11 cellular contexts compared by ENCODE assay signal in the genomic region with DNA sequence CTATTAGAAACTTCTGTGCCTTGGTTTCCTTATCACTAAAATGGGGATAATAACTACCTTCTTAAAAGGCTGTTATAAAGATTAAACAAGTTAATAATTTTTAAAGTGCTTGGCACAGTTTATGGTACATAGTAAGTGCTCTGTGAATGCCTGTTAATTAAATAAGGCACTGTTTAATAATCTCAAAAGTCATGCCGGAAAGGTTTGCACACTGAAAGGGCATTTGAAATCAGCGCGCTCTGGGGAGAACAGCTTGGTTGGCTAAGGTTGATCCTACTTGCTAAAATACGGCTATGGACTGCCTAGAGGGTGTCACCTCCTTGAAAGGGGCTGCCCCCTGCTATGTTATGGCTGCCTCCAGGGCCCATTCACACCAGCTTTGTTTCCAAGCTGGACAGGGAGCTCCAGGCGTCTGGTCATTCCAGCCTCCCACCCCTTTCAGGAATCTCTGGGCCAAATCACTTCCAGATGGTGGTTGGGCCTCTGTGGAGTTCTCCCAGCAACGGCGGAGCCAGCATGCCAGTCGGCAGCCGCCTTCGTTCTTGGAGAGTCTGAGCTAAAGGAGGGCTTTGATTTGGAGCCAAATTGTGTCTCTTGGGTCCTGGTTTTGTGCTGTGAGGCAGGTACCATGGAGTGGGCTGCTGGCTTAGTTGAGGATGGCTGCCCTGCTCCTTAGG. TPM values are rescaled to one million over a fixed set of nuclear protein-coding genes. Genes with fewer than 3 reads are reported as not detected.
DNase-seq lines count a peak whose midpoint lies in the region; ATAC-seq and TF ChIP-seq lines count a peak whose summit lies in the region.
"Had no signal": no experiment of that assay in that cellular context is flagged by ENCODE, and none has a peak within 500 bp of the region (broad histone marks: within the 10 kb centered on the region; RNA-seq: fewer than 3 reads in every experiment).

No MANE protein-coding gene starts in this region.

- H2BK120ac ChIP-seq in mesenchymal stem cell (ENCODE audit: low read depth, low read length) (peak overlapping the region; percentile 9), neuronal stem cell (ENCODE audit: low read depth, low read length) (no peak overlapping the region)

- H3K14ac ChIP-seq in mesenchymal stem cell (ENCODE audit: low read length in 2 of 2): peak overlapping the region in 1 of 2 experiments; percentile 70
- no peak overlapping the region for H3K14ac ChIP-seq in neuronal stem cell (ENCODE audit: low read length)

- peaks cover 0 to 7% of the 10 kb centered on the region in 2 experiments for H3K36me3 ChIP-seq in mesenchymal stem cell (ENCODE audit: control insufficient read depth in 1 of 2, insufficient read depth in 2 of 2, low read depth in 1 of 2, low read length in 2 of 2)
- H3K36me3 ChIP-seq in upper lobe of left lung: no peaks in the 10 kb centered on the region
- no peaks in the 10 kb centered on the region for H3K36me3 ChIP-seq in neuronal stem cell (replicated peaks in 1 of 2; ENCODE audit: control insufficient read depth in 2 of 2, insufficient read depth in 2 of 2, low read length in 2 of 2)

- H3K4me3 ChIP-seq in mesenchymal stem cell (ENCODE audit: insufficient read depth in 1 of 2, low read depth in 1 of 2, low read length in 2 of 2) (peak overlapping the region in 1 of 2 experiments; percentile 25), upper lobe of left lung (no peak overlapping the region), neuronal stem cell (ENCODE audit: low read length in 2 of 2) (no peak overlapping the region)
- H3K4me3 ChIP-seq: skin epidermis had no signal

- H3K23ac ChIP-seq in mesenchymal stem cell (ENCODE audit: low read length in 2 of 2) (no peak overlapping the region), neuronal stem cell (ENCODE audit: low read depth, low read length, poor library complexity) (no peak overlapping the region)

- H3K27ac ChIP-seq in mesenchymal stem cell (ENCODE audit: low read length, poor library complexity, severe bottlenecking) (peak overlapping the region; percentile 44), upper lobe of left lung (peak overlapping the region in 3 of 4 donors; percentile 13 to 35 (median 19)), neuronal stem cell (replicated peaks; ENCODE audit: low read length) (no peak overlapping the region)

- H3K4ac ChIP-seq in mesenchymal stem cell (ENCODE audit: low read depth in 1 of 2, low read length in 2 of 2) (peak overlapping the region in 1 of 2 experiments; percentile 61), neuronal stem cell (ENCODE audit: low read length) (no peak overlapping the region)

- H2BK15ac ChIP-seq in mesenchymal stem cell (ENCODE audit: low read depth, poor library complexity, severe bottlenecking) (no peak overlapping the region), neuronal stem cell (ENCODE audit: low read length) (no peak overlapping the region)

- peak overlapping the region; percentile 48 for H4K91ac ChIP-seq in mesenchymal stem cell (ENCODE audit: low read length)
- no peak overlapping the region for H4K91ac ChIP-seq in neuronal stem cell (ENCODE audit: low read depth, low read length, poor library complexity)

- H3K9me3 ChIP-seq in mesenchymal stem cell (ENCODE audit: control insufficient read depth, low read length): no peaks in the 10 kb centered on the region
- no peaks in the 10 kb centered on the region for H3K9me3 ChIP-seq in upper lobe of left lung
- H3K9me3 ChIP-seq in neuronal stem cell (replicated peaks in 1 of 2; ENCODE audit: control insufficient read depth in 2 of 2, insufficient read depth in 1 of 2, low read depth in 1 of 2, low read length in 2 of 2): no peaks in the 10 kb centered on the region

- H2BK5ac ChIP-seq in mesenchymal stem cell (ENCODE audit: low read depth, low read length, poor library complexity, severe bottlenecking): no peak overlapping the region
- H2BK5ac ChIP-seq in neuronal stem cell (ENCODE audit: low read length): no peak overlapping the region

- peak; percentile 4 to 88 for ATAC-seq in upper lobe of left lung (ENCODE audit: low FRiP score in 2 of 2)
- no peak for ATAC-seq in activated CD4-positive, CD25-positive, alpha-beta regulatory T cell treated with anti-CD3 and anti-CD28 coated beads, Interleukin-2, amount 50 U/mL, for 24 hours
- no peak for ATAC-seq in GM19035 (IDR thresholded peaks at IDR 0.05; ENCODE audit: unreplicated experiment)

- 57% methylated on average over 10 of the region's 10 CpGs for WGBS in mesenchymal stem cell
- WGBS in upper lobe of left lung, 2 donors: 63 to 64% methylated on average over 7 to 10 of the region's 10 CpGs
- WGBS in neuronal stem cell (ENCODE audit: extremely low coverage in 2 of 2, insufficient read length in 2 of 2, insufficient replicate concordance in 1 of 2), 2 donors: no CpG with 5 or more reads among the region's 10 CpGs

- no peak for TF ChIP-seq CTCF in upper lobe of left lung (IDR thresholded peaks at IDR 0.05)

- H3K18ac ChIP-seq in mesenchymal stem cell (ENCODE audit: low read depth in 1 of 2, low read length in 2 of 2) (peak overlapping the region; percentile 40 to 82), neuronal stem cell (ENCODE audit: low read length) (no peak overlapping the region)

- DNase-seq in NCI-H524 (lab: John Stamatoyannopoulos, UW): peak; percentile 7 to 19
- no peak for DNase-seq in NCI-H524 treated with DMSO at 0.1 percent for 48 hours (lab: John Stamatoyannopoulos, UW)
- DNase-seq in dedifferentiated amniotic fluid mesenchymal stem cell (ENCODE audit: extremely low spot score): peak; percentile 96
- DNase-seq in mesenchymal stem cell: peak; percentile 71
- DNase-seq in upper lobe of left lung: peak in 1 of 2 donors; percentile 56
- no peak for DNase-seq in neuronal stem cell (ENCODE audit: low spot score)
- DNase-seq: AML-193, NCI-H774 had no signal

- H2AFZ ChIP-seq in mesenchymal stem cell (ENCODE audit: low read depth, low read length) (no peak overlapping the region), neuronal stem cell (ENCODE audit: low read length) (no peak overlapping the region)

- peaks cover 35% of the 10 kb centered on the region for H3K4me1 ChIP-seq in mesenchymal stem cell (ENCODE audit: control insufficient read depth, insufficient read depth, low read depth, low read length)
- H3K4me1 ChIP-seq in upper lobe of left lung: peaks cover 30 to 43% (median 38%) of the 10 kb centered on the region in 4 donors
- peaks cover 7 to 10% of the 10 kb centered on the region in 2 donors for H3K4me1 ChIP-seq in neuronal stem cell (ENCODE audit: control insufficient read depth in 2 of 2, insufficient read depth in 1 of 2, low read depth in 1 of 2, low read length in 2 of 2)

- H3K4me2 ChIP-seq in mesenchymal stem cell (ENCODE audit: low read length, poor library complexity, severe bottlenecking) (peak overlapping the region; percentile 0), neuronal stem cell (ENCODE audit: insufficient read depth, low read length, poor library complexity, severe bottlenecking) (no peak overlapping the region)

- TF ChIP-seq EP300 in upper lobe of left lung (IDR thresholded peaks at IDR 0.05): no peak

- H4K8ac ChIP-seq in mesenchymal stem cell (ENCODE audit: low read length) (no peak overlapping the region), neuronal stem cell (ENCODE audit: low read depth, low read length) (no peak overlapping the region)

- peak overlapping the region; percentile 79 for H2AK5ac ChIP-seq in mesenchymal stem cell (ENCODE audit: low read length, severe bottlenecking)
- H2AK5ac ChIP-seq in neuronal stem cell (ENCODE audit: low read depth, low read length): no peak overlapping the region

- peak overlapping the region; percentile 39 for H3K9ac ChIP-seq in mesenchymal stem cell (ENCODE audit: low read length)
- no peak overlapping the region for H3K9ac ChIP-seq in neuronal stem cell (ENCODE audit: low read depth, low read length, poor library complexity)

- H3K79me1 ChIP-seq in mesenchymal stem cell (replicated peaks; ENCODE audit: low read length, poor library complexity, severe bottlenecking) (no peaks in the 10 kb centered on the region), neuronal stem cell (ENCODE audit: low read depth, low read length) (peaks cover 6% of the 10 kb centered on the region)

- H2BK12ac ChIP-seq in mesenchymal stem cell (ENCODE audit: low read length in 2 of 2) (peak overlapping the region in 1 of 2 experiments; percentile 35), neuronal stem cell (ENCODE audit: low read length) (no peak overlapping the region)

- TF ChIP-seq POLR2A in upper lobe of left lung (IDR thresholded peaks at IDR 0.05): no peak

- no peaks in the 10 kb centered on the region for H3K27me3 ChIP-seq in mesenchymal stem cell (ENCODE audit: control insufficient read depth in 1 of 2, insufficient read depth in 1 of 2, low read length in 2 of 2)
- H3K27me3 ChIP-seq in upper lobe of left lung: no peaks in the 10 kb centered on the region
- H3K27me3 ChIP-seq in neuronal stem cell (ENCODE audit: control insufficient read depth in 3 of 3, insufficient read depth in 3 of 3, low read depth in 1 of 3, low read length in 3 of 3): no peaks in the 10 kb centered on the region

RNA-seq across cellular contexts. Expression of gene FLNB, which starts 5.9 kb away (rescaled TPM):
- polyA plus RNA-seq in mesenchymal stem cell (2013, experiment 1 of 2): 55.8 TPM
- 47.9 TPM for polyA plus RNA-seq in mesenchymal stem cell (2013, experiment 2 of 2)
- total RNA-seq in upper lobe of left lung: 100 to 1,000 TPM; 101 to 193 (median 127) TPM
- polyA plus RNA-seq in neuronal stem cell (2013, experiment 1 of 2): 19.0 TPM
- polyA plus RNA-seq in neuronal stem cell (2013, experiment 2 of 2): 20.1 TPM

Comparison
In these comparisons a context has a peak if more than half of its experiments do, and no peak if none do; other contexts are left out.
1. DNase-seq: peak in NCI-H524 (2 of 2), dedifferentiated amniotic fluid mesenchymal stem cell (single experiment) and mesenchymal stem cell (single experiment); none in NCI-H524 treated with DMSO at 0.1 percent for 48 hours (single experiment) and neuronal stem cell (single experiment).
2. ATAC-seq: peak in upper lobe of left lung (2 of 2); none in activated CD4-positive, CD25-positive, alpha-beta regulatory T cell treated with anti-CD3 and anti-CD28 coated beads, Interleukin-2, amount 50 U/mL, for 24 hours (0 of 2) and GM19035 (single experiment).